ENCODE assay signal across 1 cellular context in the genomic region with DNA sequence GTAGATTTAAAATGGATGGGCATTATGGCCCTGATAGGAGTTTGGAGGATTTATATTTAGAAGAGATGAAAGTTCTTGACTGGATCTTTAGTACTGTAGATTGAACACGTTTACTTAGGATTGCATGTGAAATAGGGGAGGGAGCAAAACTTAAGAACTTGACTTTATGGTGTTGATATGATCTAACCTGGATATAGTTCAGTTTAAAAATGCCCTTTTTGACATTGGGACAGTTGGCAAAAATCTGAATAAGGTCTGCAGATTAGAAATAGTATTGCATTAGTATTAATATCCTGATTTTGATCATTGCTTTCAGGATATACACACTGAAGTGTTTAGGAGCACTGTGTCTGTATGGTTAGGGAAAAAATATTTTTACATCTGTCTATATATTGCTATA.
TF ChIP-seq lines count a peak whose summit lies in the region.

No MANE protein-coding gene starts in this region.

TF ChIP-seq in GM23338, 12 proteins besides CTCF, POLR2A, EP300 and RAD21:
- TF ChIP-seq REST (IDR thresholded peaks at IDR 0.05; ENCODE audit: unreplicated experiment) = no peak
